In the genomic region with DNA sequence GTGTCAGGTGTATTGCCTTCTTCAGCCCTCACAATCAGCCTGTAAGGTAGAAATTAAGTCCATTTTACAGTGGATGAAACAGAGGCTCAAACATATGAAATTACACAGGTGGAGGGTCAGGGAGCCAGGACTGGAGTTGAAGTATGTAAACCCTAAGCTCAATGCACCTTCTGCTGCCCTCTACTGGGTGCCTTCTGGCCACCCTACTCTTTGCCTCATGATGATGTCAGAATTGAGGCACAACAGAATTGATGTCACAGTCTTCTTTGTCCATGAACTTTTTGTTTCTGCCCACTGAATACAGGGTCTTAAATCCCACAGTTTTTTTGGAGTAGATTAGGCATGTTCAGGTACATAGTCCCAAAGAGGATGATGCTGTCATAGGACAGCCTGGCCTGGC, we compare ENCODE assay signal across 16 cellular contexts.
DNase-seq lines count a peak whose midpoint lies in the region; ATAC-seq and TF ChIP-seq lines count a peak whose summit lies in the region.
"Had no signal": no experiment of that assay in that cellular context is flagged by ENCODE, and none has a peak within 500 bp of the region (broad histone marks: within the 10 kb centered on the region; RNA-seq: fewer than 3 reads in every experiment).

No MANE protein-coding gene starts in this region.

- H3K27me3 ChIP-seq in dorsolateral prefrontal cortex: peaks cover 0 to 4% (median 0%) of the 10 kb centered on the region in 45 donors
- H3K27me3 ChIP-seq: ovary had no signal

- intact Hi-C loops in dorsolateral prefrontal cortex (cut with DNase I): no loop called here

- no peak overlapping the region for H3K4me3 ChIP-seq in dorsolateral prefrontal cortex
- H3K4me3 ChIP-seq: ovary had no signal

- TF ChIP-seq CTCF in GM13977 (IDR thresholded peaks at IDR 0.05; ENCODE audit: extremely low read depth, insufficient read depth, missing control alignments): peak; percentile 32
- TF ChIP-seq CTCF in dorsolateral prefrontal cortex (IDR thresholded peaks at IDR 0.05 in 54 of 56, conservative IDR thresholded peaks at IDR 0.05 in 2 of 56; ENCODE audit: low read depth in 1 of 56, partially characterized antibody in 56 of 56): peak in 2 of 56 donors; percentile 7 to 17

- DNase-seq in DMS 273 (lab: John Stamatoyannopoulos, UW; ENCODE audit: unreplicated experiment) (peak; percentile 21), DMS 273 treated with DMSO at 0.1 percent for 48 hours (lab: John Stamatoyannopoulos, UW) (no peak), GM13977 (ENCODE audit: low spot score) (no peak), RKO (ENCODE audit: low spot score) (peak; percentile 30), kidney tubule cell (ENCODE audit: low spot score) (peak; percentile 3), dorsolateral prefrontal cortex (no peak), NCI-H1436 treated with DMSO at 0.1 percent for 48 hours (lab: John Stamatoyannopoulos, UW) (no peak)
- DNase-seq: 8988T; activated CD8-positive, alpha-beta memory T cell treated with anti-CD3 and anti-CD28 coated beads, Interleukin-2, amount 10 ng/mL, durations not matched to agents 7 days and 5 days; cerebellar nuclear complex; COR-L47; GOT3; NCI-H1930; ovary; stimulated activated CD8-positive, alpha-beta memory T cell treated with anti-CD3 and anti-CD28 coated beads, Interleukin-4, amount 100 ng/mL, for 48 hours had no signal

- H3K27ac ChIP-seq in dorsolateral prefrontal cortex: no peak overlapping the region
- H3K27ac ChIP-seq: ovary had no signal

- no peak for ATAC-seq in HG03571 (IDR thresholded peaks at IDR 0.05; ENCODE audit: unreplicated experiment)
- ATAC-seq: activated CD8-positive, alpha-beta memory T cell treated with anti-CD3 and anti-CD28 coated beads, Interleukin-2, amount 10 ng/mL, durations not matched to agents 7 days and 5 days had no signal

- in situ Hi-C loops in GM13977 (cut with MboI; ENCODE audit: low pct_unique_long_range_greater_than_20kb, low sequenced_read_pairs, unreplicated experiment): no loop called here

Comparison
In these comparisons a context has a peak if more than half of its experiments do, and no peak if none do; other contexts are left out.
1. DNase-seq: peak in DMS 273 (single experiment), RKO (single experiment) and kidney tubule cell (single experiment); none in DMS 273 treated with DMSO at 0.1 percent for 48 hours (single experiment), GM13977 (single experiment), dorsolateral prefrontal cortex (0 of 10) and NCI-H1436 treated with DMSO at 0.1 percent for 48 hours (single experiment).